In genomic region chr12:41011939-41012338, GRCh38 we compare ENCODE assay signal across 18 cellular contexts.
DNase-seq lines count a peak whose midpoint lies in the region; ATAC-seq and TF ChIP-seq lines count a peak whose summit lies in the region.
"Had no signal": no experiment of that assay in that cellular context is flagged by ENCODE, and none has a peak within 500 bp of the region (broad histone marks: within the 10 kb centered on the region; RNA-seq: fewer than 3 reads in every experiment).

No MANE protein-coding gene starts in this region.

- no peaks in the 10 kb centered on the region for H3K27me3 Mint-ChIP-seq in stimulated activated naive B cell treated with anti-CD40 and anti-IgM and Interleukin-4, amounts not matched to agents 10 μg/mL and 1 μg/mL and 100 μg/mL, for 72 hours
- H3K27me3 Mint-ChIP-seq: T-cell had no signal

- no peak overlapping the region for H3K4me3 Mint-ChIP-seq in stimulated activated naive B cell treated with anti-CD40 and anti-IgM and Interleukin-4, amounts not matched to agents 10 μg/mL and 1 μg/mL and 100 μg/mL, for 72 hours
- H3K4me3 Mint-ChIP-seq: T-cell had no signal

- WGBS in prostate gland: 100% methylated on average over 1 of the region's 1 CpG

- H2AFZ ChIP-seq in KMS-11 (ENCODE audit: low read depth): peak overlapping the region; percentile 38; the same call in 1 of the 2 replicates

- H3K4me2 ChIP-seq in KMS-11: no peak overlapping the region

- peaks cover 11 to 21% of the 10 kb centered on the region in 2 donors for H3K9me3 Mint-ChIP-seq in stimulated activated naive B cell treated with anti-CD40 and anti-IgM and Interleukin-4, amounts not matched to agents 10 μg/mL and 1 μg/mL and 100 μg/mL, for 72 hours

- H3K27ac ChIP-seq in KMS-11: no peak overlapping the region
- no peak overlapping the region for H3K27ac ChIP-seq in prostate gland
- H3K27ac ChIP-seq in left lung: no peak overlapping the region
- H3K27ac ChIP-seq: right atrium auricular region, transverse colon had no signal

- H3K36me3 ChIP-seq in KMS-11 (ENCODE audit: insufficient read depth): no peaks in the 10 kb centered on the region
- H3K36me3 ChIP-seq in prostate gland: no peaks in the 10 kb centered on the region
- H3K36me3 ChIP-seq in left lung: no peaks in the 10 kb centered on the region
- H3K36me3 ChIP-seq: right atrium auricular region, transverse colon had no signal

- DNase-seq in DMS 273 (lab: John Stamatoyannopoulos, UW; ENCODE audit: unreplicated experiment): peak; percentile 1
- no peak for DNase-seq in DMS 273 treated with DMSO at 0.1 percent for 48 hours (lab: John Stamatoyannopoulos, UW)
- DNase-seq in amniotic epithelial cell (ENCODE audit: low read depth): peak; percentile 22
- no peak for DNase-seq in prostate gland (ENCODE audit: low spot score)
- DNase-seq in midbrain (lab: John Stamatoyannopoulos, UW): no peak
- DNase-seq in stimulated activated naive B cell treated with anti-CD40 and anti-IgM and Interleukin-4, amounts not matched to agents 10 μg/mL and 1 μg/mL and 100 μg/mL, for 72 hours: no peak
- DNase-seq in left lung: no peak
- DNase-seq: 8988T; aorta; Kasumi-1; mammary epithelial cell; NCI-H1694 treated with DMSO at 0.1 percent for 48 hours; NCI-H526; stimulated activated CD4-positive, alpha-beta T cell treated with anti-CD3 and anti-CD28 coated beads, Interleukin-2, amount 100 ng/mL, for 24 hours; T-cell; transverse colon had no signal

- no peaks in the 10 kb centered on the region for H3K4me1 ChIP-seq in KMS-11 (ENCODE audit: low read depth, poor library complexity, severe bottlenecking)
- H3K4me1 ChIP-seq in prostate gland (replicated peaks): no peaks in the 10 kb centered on the region
- peaks cover 0 to 6% of the 10 kb centered on the region in 2 donors for H3K4me1 ChIP-seq in left lung
- H3K4me1 ChIP-seq: right atrium auricular region, transverse colon had no signal

- no peaks in the 10 kb centered on the region for H3K36me3 Mint-ChIP-seq in stimulated activated naive B cell treated with anti-CD40 and anti-IgM and Interleukin-4, amounts not matched to agents 10 μg/mL and 1 μg/mL and 100 μg/mL, for 72 hours
- H3K36me3 Mint-ChIP-seq: T-cell had no signal

- no peak for TF ChIP-seq POLR2A in prostate gland (IDR thresholded peaks at IDR 0.05)

- H3K9me3 ChIP-seq in prostate gland (no peaks in the 10 kb centered on the region), left lung (peaks cover 0 to 51% of the 10 kb centered on the region in 2 donors)
- H3K9me3 ChIP-seq: transverse colon had no signal

- H4K20me1 ChIP-seq in KMS-11 (ENCODE audit: insufficient read depth): no peaks in the 10 kb centered on the region

- no peaks in the 10 kb centered on the region for H3K27me3 ChIP-seq in KMS-11 (ENCODE audit: insufficient read depth, low read depth)
- no peaks in the 10 kb centered on the region for H3K27me3 ChIP-seq in prostate gland (replicated peaks; ENCODE audit: insufficient read depth)
- H3K27me3 ChIP-seq in left lung: no peaks in the 10 kb centered on the region
- H3K27me3 ChIP-seq: right atrium auricular region, transverse colon had no signal

- no peaks in the 10 kb centered on the region for H3K4me1 Mint-ChIP-seq in stimulated activated naive B cell treated with anti-CD40 and anti-IgM and Interleukin-4, amounts not matched to agents 10 μg/mL and 1 μg/mL and 100 μg/mL, for 72 hours
- H3K4me1 Mint-ChIP-seq: T-cell had no signal

- H3K4me3 ChIP-seq in KMS-11 (IDR thresholded peaks at IDR 0.05; ENCODE audit: insufficient read depth, low read depth, low read length) (no peak overlapping the region), prostate gland (no peak overlapping the region), left lung (no peak overlapping the region)
- H3K4me3 ChIP-seq: right atrium auricular region, transverse colon had no signal

- no peak overlapping the region for H3K27ac Mint-ChIP-seq in stimulated activated naive B cell treated with anti-CD40 and anti-IgM and Interleukin-4, amounts not matched to agents 10 μg/mL and 1 μg/mL and 100 μg/mL, for 72 hours
- H3K27ac Mint-ChIP-seq: T-cell had no signal

- H3K9ac ChIP-seq in KMS-11: no peak overlapping the region

- H3K79me2 ChIP-seq in KMS-11 (ENCODE audit: insufficient read depth, low read depth): no peaks in the 10 kb centered on the region

- intact Hi-C loops in prostate gland (cut with DNase I): no loop called here
- intact Hi-C loops in left lung (cut with DNase I): no loop called here

- TF ChIP-seq CTCF in KMS-11 (conservative IDR thresholded peaks at IDR 0.05; ENCODE audit: low read depth, low read length) (no peak; the same call in 1 of the 2 replicates), prostate gland (IDR thresholded peaks at IDR 0.05) (peak in 3 of 4 experiments; percentile 21 to 32 (median 25)), left lung (IDR thresholded peaks at IDR 0.05) (no peak)

- no peak for ATAC-seq in stimulated activated naive B cell treated with anti-CD40 and anti-IgM and Interleukin-4, amounts not matched to agents 10 μg/mL and 1 μg/mL and 100 μg/mL, for 72 hours (replicated peaks)
- ATAC-seq in left lung: no peak
- ATAC-seq: T-cell had no signal

Comparison
In these comparisons a context has a peak if more than half of its experiments do, and no peak if none do; other contexts are left out.
1. DNase-seq: peak in DMS 273 (single experiment) and amniotic epithelial cell (single experiment); none in DMS 273 treated with DMSO at 0.1 percent for 48 hours (single experiment), prostate gland (single experiment), midbrain (single experiment), stimulated activated naive B cell treated with anti-CD40 and anti-IgM and Interleukin-4, amounts not matched to agents 10 μg/mL and 1 μg/mL and 100 μg/mL, for 72 hours (single experiment) and left lung (0 of 2).
2. CTCF ChIP-seq: peak in prostate gland (3 of 4); none in KMS-11 (single experiment) and left lung (0 of 2).